Comparison of ENCODE assay signal across 12 cellular contexts in genomic region chr12:3250576-3250975, GRCh38.
"Had no signal": no experiment of that assay in that cellular context is flagged by ENCODE, and none has a peak within 500 bp of the region (broad histone marks: within the 10 kb centered on the region; RNA-seq: fewer than 3 reads in every experiment).

No MANE protein-coding gene starts in this region.

- ATAC-seq: activated T-helper 17 cell treated with anti-CD3 and anti-CD28 coated beads, Interleukin-2, amount 50 U/mL, for 72 hours; stimulated activated memory B cell treated with anti-CD40 and anti-IgM and Interleukin-4, amounts not matched to agents 10 μg/mL and 1 μg/mL and 100 μg/mL, for 72 hours; T-cell had no signal

- DNase-seq: activated CD4-positive, alpha-beta T cell treated with anti-CD3 and anti-CD28 coated beads for 1 hour; activated CD4-positive, alpha-beta T cell treated with anti-CD3 and anti-CD28 coated beads, Interleukin-2, amount 50 U/mL, for 48 hours; central memory CD4-positive, alpha-beta T cell; colonic mucosa; esophagus squamous epithelium; head of caudate nucleus; SK-N-SH; T-cell; transverse colon had no signal

- H3K4me3 ChIP-seq: colonic mucosa, esophagus squamous epithelium, transverse colon had no signal

- H3K4me1 ChIP-seq: colonic mucosa had no signal

- H3K27me3 ChIP-seq: colonic mucosa, esophagus squamous epithelium, transverse colon had no signal

- H3K27ac ChIP-seq: colonic mucosa, esophagus squamous epithelium, transverse colon had no signal

- H3K36me3 ChIP-seq: colonic mucosa, transverse colon had no signal

- H3K9me3 ChIP-seq: colonic mucosa, esophagus squamous epithelium, SK-N-SH, transverse colon had no signal

- FAIRE-seq: endothelial cell of umbilical vein had no signal

- H3K9ac ChIP-seq: SK-N-SH had no signal

- H3K4me2 ChIP-seq: SK-N-SH had no signal
